9 cellular contexts compared by ENCODE assay signal in genomic region chr6:31901415-31901952, GRCh38. TPM values are rescaled to one million over a fixed set of nuclear protein-coding genes. Genes with fewer than 3 reads are reported as not detected.
DNase-seq lines count a peak whose midpoint lies in the region; ATAC-seq, FAIRE-seq and TF ChIP-seq lines count a peak whose summit lies in the region.
"Had no signal": no experiment of that assay in that cellular context is flagged by ENCODE, and none has a peak within 500 bp of the region (broad histone marks: within the 10 kb centered on the region; RNA-seq: fewer than 3 reads in every experiment).

No MANE protein-coding gene starts in this region.

- no peak for FAIRE-seq in HTR-8/SVneo (lab: Jason Lieb, UNC)

- peak overlapping the region in 4 of 8 donors; percentile 43 to 86 (median 78) for H3K27ac Mint-ChIP-seq in CD8-positive, alpha-beta memory T cell

- H3K27me3 ChIP-seq in CD8-positive, alpha-beta memory T cell (ENCODE audit: insufficient read depth, low read length, poor library complexity, severe bottlenecking), result no peaks in the 10 kb centered on the region
- no peaks in the 10 kb centered on the region for H3K27me3 ChIP-seq in breast epithelium

- H3K36me3 ChIP-seq in CD8-positive, alpha-beta memory T cell (ENCODE audit: insufficient read depth, low read length), result no peaks in the 10 kb centered on the region
- H3K36me3 ChIP-seq in breast epithelium, result no peaks in the 10 kb centered on the region

- peak overlapping the region; percentile 59 to 89 (median 70) for H3K4me3 Mint-ChIP-seq in CD8-positive, alpha-beta memory T cell

- peaks cover 0 to 12% (median 0%) of the 10 kb centered on the region in 3 donors for H3K36me3 Mint-ChIP-seq in CD8-positive, alpha-beta memory T cell

- no peak for TF ChIP-seq CTCF in breast epithelium (IDR thresholded peaks at IDR 0.05)

- no peak for TF ChIP-seq POLR2A in breast epithelium (IDR thresholded peaks at IDR 0.05)

- peaks cover 0 to 3% of the 10 kb centered on the region in 2 donors for H3K27me3 Mint-ChIP-seq in CD8-positive, alpha-beta memory T cell

- peaks cover 26 to 41% (median 34%) of the 10 kb centered on the region in 3 donors for H3K4me1 Mint-ChIP-seq in CD8-positive, alpha-beta memory T cell

- ATAC-seq in HG03469 (IDR thresholded peaks at IDR 0.05; ENCODE audit: unreplicated experiment) (no peak), GM21786 (IDR thresholded peaks at IDR 0.05; ENCODE audit: unreplicated experiment) (no peak)

- DNase-seq in CD8-positive, alpha-beta memory T cell, result peak; percentile 55 to 83 (median 62)
- DNase-seq in HTR-8/SVneo (ENCODE audit: insufficient read length, low spot score) (peak; percentile 61), T-helper 9 cell (peak; percentile 54), breast epithelium (ENCODE audit: low spot score in 2 of 2) (peak in 1 of 2 donors; percentile 40), iris pigment epithelial cell (ENCODE audit: low read depth) (peak; percentile 64)
- peak; percentile 33 to 47 (median 37) for DNase-seq in stimulated activated CD4-positive, alpha-beta T cell treated with anti-CD3 and anti-CD28 coated beads, Interleukin-12 subunit alpha, Interleukin-12 subunit beta, amount 100 ng/mL, for 48 hours (ENCODE audit: low read depth in 2 of 3, low spot score in 1 of 3)

- CTCF ChIA-PET in CD8-positive, alpha-beta memory T cell (lab: Charles Lee), result no interaction called here

- H3K9me3 Mint-ChIP-seq in CD8-positive, alpha-beta memory T cell, result no peaks in the 10 kb centered on the region

- intact Hi-C loops in breast epithelium (cut with DNase I; ENCODE audit: low total_unique reads), result loop anchor here (2.0 kb wide), 1 partner anchor 69 kb away; no protein-coding TSS in a partner anchor

- no peaks in the 10 kb centered on the region for H3K9me3 ChIP-seq in CD8-positive, alpha-beta memory T cell (ENCODE audit: low read length)
- H3K9me3 ChIP-seq in breast epithelium, result no peaks in the 10 kb centered on the region

- peak overlapping the region; percentile 57 for H3K27ac ChIP-seq in CD8-positive, alpha-beta memory T cell (ENCODE audit: low read depth, low read length)
- H3K27ac ChIP-seq in breast epithelium, result peak overlapping the region; percentile 82 to 83

- H3K4me1 ChIP-seq in CD8-positive, alpha-beta memory T cell (ENCODE audit: insufficient read depth, low read length), result peaks cover 36% of the 10 kb centered on the region
- peaks cover 0 to 4% of the 10 kb centered on the region in 2 donors for H3K4me1 ChIP-seq in breast epithelium

- POLR2A ChIA-PET in CD8-positive, alpha-beta memory T cell (lab: Charles Lee), result interaction anchor here (0.6 to 1.3 kb wide), 2 partner anchors 39 to 72 kb away, joined by 4 to 6 read pairs; partner anchors contain the start of gene NEU1

- H3K4me3 ChIP-seq in CD8-positive, alpha-beta memory T cell (ENCODE audit: low read length), result peak overlapping the region; percentile 34
- peak overlapping the region; percentile 59 to 80 (median 76) for H3K4me3 ChIP-seq in breast epithelium

RNA-seq across cellular contexts. Expression of gene ZBTB12, which starts 0.4 kb away (rescaled TPM):
- total RNA-seq in CD8-positive, alpha-beta memory T cell, result 1 to 10 TPM; 3.5 to 4.3 TPM
- not detected for polyA plus RNA-seq in CD8-positive, alpha-beta memory T cell
- 1 to 10 TPM in 2 of 3 donors, under 1 TPM in 1; 0.64 to 3.3 (median 1.9) TPM for total RNA-seq in breast epithelium

RNA-seq across cellular contexts. Expression of gene EHMT2, which starts 4.0 kb away (rescaled TPM):
- 10 to 100 TPM; 71.6 to 72.4 TPM for total RNA-seq in CD8-positive, alpha-beta memory T cell
- 51.6 TPM for polyA plus RNA-seq in CD8-positive, alpha-beta memory T cell
- total RNA-seq in breast epithelium, result 10 to 100 TPM; 34.6 to 37.5 (median 37.0) TPM

RNA-seq across cellular contexts. Expression of gene SLC44A4, which starts 22.7 kb away (rescaled TPM):
- total RNA-seq in CD8-positive, alpha-beta memory T cell, result not detected
- polyA plus RNA-seq in CD8-positive, alpha-beta memory T cell, result not detected
- total RNA-seq in breast epithelium, result 10 to 100 TPM in 2 of 3 donors, under 1 TPM in 1; 0.32 to 35.4 (median 10.5) TPM
- total RNA-seq: activated CD8-positive, alpha-beta memory T cell treated with anti-CD3 and anti-CD28 coated beads for 36 hours had no signal

RNA-seq across cellular contexts. Expression of gene C2, which starts 26.0 kb away (rescaled TPM):
- under 1 TPM; 0.70 to 0.73 TPM for total RNA-seq in CD8-positive, alpha-beta memory T cell
- polyA plus RNA-seq in CD8-positive, alpha-beta memory T cell, result not detected
- total RNA-seq in breast epithelium, result 10 to 100 TPM; 10.2 to 54.2 (median 15.4) TPM

RNA-seq across cellular contexts. Expression of gene NEU1, which starts 38.9 kb away (rescaled TPM):
- 10 to 100 TPM; 19.0 to 19.4 TPM for total RNA-seq in CD8-positive, alpha-beta memory T cell
- polyA plus RNA-seq in CD8-positive, alpha-beta memory T cell, result 25.0 TPM
- 10 to 100 TPM; 44.6 to 57.3 (median 48.9) TPM for total RNA-seq in breast epithelium
